21 cellular contexts compared by ENCODE assay signal in the genomic region with DNA sequence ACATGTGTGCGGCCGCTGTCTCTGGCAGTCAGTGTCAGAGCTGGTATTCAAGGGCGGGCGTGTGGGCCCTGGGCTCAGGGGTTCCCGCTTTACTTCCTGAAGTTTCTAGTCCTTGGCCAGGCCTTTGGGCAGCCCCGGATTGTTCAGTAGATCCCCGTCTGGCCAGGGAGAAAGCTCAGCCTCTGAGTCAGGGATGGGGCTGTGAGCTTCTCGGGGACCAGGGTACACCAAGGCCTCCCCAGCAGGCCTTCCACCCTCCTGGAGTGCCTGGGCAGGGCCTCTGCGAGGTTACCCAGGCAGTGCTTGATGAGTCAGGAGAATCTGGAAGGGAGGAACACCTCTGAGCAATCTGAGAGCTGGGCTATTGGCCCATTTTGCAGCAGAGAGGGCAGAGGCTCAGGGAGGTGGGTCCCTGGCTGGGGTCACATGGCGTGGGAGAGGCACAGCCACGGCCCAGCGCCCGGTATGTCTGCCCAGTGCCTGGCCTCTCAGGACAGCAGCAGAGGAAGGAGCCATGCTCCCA.
DNase-seq lines count a peak whose midpoint lies in the region; ATAC-seq and TF ChIP-seq lines count a peak whose summit lies in the region.
"Had no signal": no experiment of that assay in that cellular context is flagged by ENCODE, and none has a peak within 500 bp of the region (broad histone marks: within the 10 kb centered on the region; RNA-seq: fewer than 3 reads in every experiment).

No MANE protein-coding gene starts in this region.

- TF ChIP-seq CTCF in left ventricle myocardium inferior (IDR thresholded peaks at IDR 0.05; ENCODE audit: borderline replicate concordance): no peak

- no peaks in the 10 kb centered on the region for H3K9me3 ChIP-seq in left ventricle myocardium inferior (replicated peaks)
- H3K9me3 ChIP-seq: prostate gland had no signal

- ATAC-seq in HG02678 (IDR thresholded peaks at IDR 0.05; ENCODE audit: unreplicated experiment): no peak

- no peak overlapping the region for H3K4me3 ChIP-seq in H7 (ENCODE audit: insufficient read depth, low read depth, low read length)
- H3K4me3 ChIP-seq in left ventricle myocardium inferior: no peak overlapping the region
- H3K4me3 ChIP-seq: prostate gland had no signal

- H3K36me3 ChIP-seq in H7 (replicated peaks; ENCODE audit: control insufficient read depth, insufficient read depth, low read length) (no peaks in the 10 kb centered on the region), left ventricle myocardium inferior (no peaks in the 10 kb centered on the region)
- H3K36me3 ChIP-seq: prostate gland had no signal

- no peak overlapping the region for H3K27ac ChIP-seq in left ventricle myocardium inferior (replicated peaks)
- H3K27ac ChIP-seq: prostate gland had no signal

- no peaks in the 10 kb centered on the region for H3K4me1 ChIP-seq in left ventricle myocardium inferior
- H3K4me1 ChIP-seq: prostate gland had no signal

- peak; percentile 18 for DNase-seq in A172 (ENCODE audit: low spot score)
- DNase-seq in H7: peak; percentile 47
- DNase-seq in amniotic epithelial cell (ENCODE audit: low read depth): peak; percentile 5
- peak; percentile 9 for DNase-seq in glomerular visceral epithelial cell (ENCODE audit: extremely low spot score)
- DNase-seq in left ventricle myocardium inferior: no peak
- no peak for DNase-seq in foreskin melanocyte
- DNase-seq in NCI-H2081 (lab: John Stamatoyannopoulos, UW): no peak
- DNase-seq: activated CD4-positive, alpha-beta T cell treated with anti-CD3 and anti-CD28 coated beads, Interleukin-2, amount 50 U/mL, for 48 hours; activated naive CD4-positive, alpha-beta T cell treated with Interleukin-2 at 50 U/mL for 16 hours; anterior cingulate cortex; CD8-positive, alpha-beta memory T cell; DMS79; foreskin fibroblast; kidney glomerular epithelial cell; NCI-H1436; NCI-H69; small intestine; stimulated activated CD4-positive, alpha-beta T cell treated with anti-CD3 and anti-CD28 coated beads, Interleukin-4, amount 100 ng/mL, for 4 hours; T-helper 1 cell had no signal

- intact Hi-C loops in left ventricle myocardium inferior (cut with micrococcal nuclease): no loop called here

- H3K27me3 ChIP-seq in H7 (ENCODE audit: control insufficient read depth, insufficient read depth, low read length) (no peaks in the 10 kb centered on the region), left ventricle myocardium inferior (ENCODE audit: low read depth) (no peaks in the 10 kb centered on the region)

Comparison
In these comparisons a context has a peak if more than half of its experiments do, and no peak if none do; other contexts are left out.
1. DNase-seq: peak in A172 (single experiment), H7 (single experiment), amniotic epithelial cell (single experiment) and glomerular visceral epithelial cell (single experiment); none in left ventricle myocardium inferior (single experiment), foreskin melanocyte (single experiment) and NCI-H2081 (0 of 2).